10 cellular contexts compared by ENCODE assay signal in the genomic region with DNA sequence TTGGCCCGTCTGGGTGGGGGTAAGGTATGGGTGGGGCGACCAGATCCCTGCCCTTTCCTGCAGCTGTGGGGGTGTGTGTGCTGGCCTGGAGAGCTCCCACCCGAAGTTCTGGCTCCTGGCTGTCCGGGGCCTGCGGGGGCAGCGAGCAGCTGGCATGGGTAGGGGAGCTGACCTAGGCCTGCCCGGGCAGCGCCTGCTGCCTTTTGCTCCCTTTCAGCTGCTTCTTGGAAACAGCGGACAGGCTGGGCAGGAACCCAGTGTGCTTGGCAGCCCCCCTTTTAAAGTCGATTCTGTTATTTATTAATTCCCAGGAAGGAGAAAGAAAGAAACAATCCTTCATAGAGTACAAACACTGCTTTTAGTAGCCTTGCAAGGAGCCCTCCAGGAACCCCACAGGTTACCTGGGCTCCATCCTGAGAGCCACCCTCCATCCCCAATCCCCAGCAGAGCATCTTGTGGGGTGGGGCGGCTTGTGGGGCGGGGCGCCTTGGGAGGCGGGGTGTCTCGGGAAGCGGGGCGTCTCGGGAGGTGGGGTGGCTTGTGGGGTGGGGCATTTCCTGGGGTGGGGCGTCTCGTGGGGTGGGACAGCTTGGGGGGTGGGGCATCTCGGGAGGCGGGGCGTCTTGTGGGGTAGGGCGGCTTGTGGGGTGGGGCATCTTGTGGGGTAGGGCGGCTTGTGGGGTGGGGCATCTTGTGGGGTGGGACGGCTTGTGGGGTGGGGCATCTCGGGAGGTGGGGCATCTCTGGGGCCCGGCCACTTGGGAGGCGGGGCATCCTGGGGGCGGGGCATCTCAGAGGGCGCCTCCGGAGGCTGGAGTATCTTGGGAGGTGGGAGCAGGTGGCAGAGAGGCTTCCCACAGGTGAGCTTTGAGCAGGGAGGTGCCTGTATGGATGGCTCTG. TPM values are rescaled to one million over a fixed set of nuclear protein-coding genes. Genes with fewer than 3 reads are reported as not detected.
DNase-seq lines count a peak whose midpoint lies in the region; ATAC-seq and TF ChIP-seq lines count a peak whose summit lies in the region.
"Had no signal": no experiment of that assay in that cellular context is flagged by ENCODE, and none has a peak within 500 bp of the region (broad histone marks: within the 10 kb centered on the region; RNA-seq: fewer than 3 reads in every experiment).

No MANE protein-coding gene starts in this region.

- H3K4me1 Mint-ChIP-seq in activated T-helper 17 cell treated with anti-CD3 and anti-CD28 coated beads, Interleukin-2, amount 50 U/mL, for 72 hours = peaks cover 8% of the 10 kb centered on the region
- peaks cover 62% of the 10 kb centered on the region for H3K4me1 Mint-ChIP-seq in activated naive CD4-positive, alpha-beta T cell treated with anti-CD3 and anti-CD28 coated beads for 36 hours (ENCODE audit: low read depth)

- H3K9me3 ChIP-seq in left lung = no peaks in the 10 kb centered on the region
- H3K9me3 ChIP-seq in transverse colon = no peaks in the 10 kb centered on the region
- H3K9me3 ChIP-seq in osteoblast (ENCODE audit: low read depth, low read length) = no peaks in the 10 kb centered on the region
- H3K9me3 ChIP-seq: A549 had no signal

- no peak for TF ChIP-seq EP300 in transverse colon (IDR thresholded peaks at IDR 0.05; ENCODE audit: low read depth)

- no peak overlapping the region for H2AFZ ChIP-seq in osteoblast (ENCODE audit: low read length)

- CTCF ChIA-PET in activated naive CD4-positive, alpha-beta T cell treated with anti-CD3 and anti-CD28 coated beads for 36 hours (lab: Charles Lee) = interaction anchor here (1.1 to 1.3 kb wide), 2 partner anchors 79 kb away, joined by 3 read pairs; no protein-coding TSS in a partner anchor

- peaks cover 63 to 95% of the 10 kb centered on the region in 2 donors for H3K4me1 ChIP-seq in left lung
- peaks cover 85 to 98% (median 94%) of the 10 kb centered on the region in 4 donors for H3K4me1 ChIP-seq in transverse colon
- H3K4me1 ChIP-seq in osteoblast (ENCODE audit: insufficient read depth, low read length) = peaks cover 31% of the 10 kb centered on the region

- H3K79me2 ChIP-seq in osteoblast (ENCODE audit: insufficient read depth, low read length) = peaks cover 96% of the 10 kb centered on the region

- ATAC-seq in activated T-helper 17 cell treated with anti-CD3 and anti-CD28 coated beads, Interleukin-2, amount 50 U/mL, for 72 hours (replicated peaks) = peak; percentile 2
- ATAC-seq in left lung (no peak), HG02588 (IDR thresholded peaks at IDR 0.05; ENCODE audit: unreplicated experiment) (no peak)

- H3K4me2 ChIP-seq in osteoblast (ENCODE audit: insufficient read depth, low read length) = no peak overlapping the region
- H3K4me2 ChIP-seq: A549 had no signal

- no peak for TF ChIP-seq POLR2A in transverse colon (IDR thresholded peaks at IDR 0.05)

- peaks cover 9% of the 10 kb centered on the region for H3K36me3 Mint-ChIP-seq in activated T-helper 17 cell treated with anti-CD3 and anti-CD28 coated beads, Interleukin-2, amount 50 U/mL, for 72 hours (ENCODE audit: low read depth)
- no peaks in the 10 kb centered on the region for H3K36me3 Mint-ChIP-seq in activated naive CD4-positive, alpha-beta T cell treated with anti-CD3 and anti-CD28 coated beads for 36 hours (ENCODE audit: low read depth)

- DNase-seq in activated CD4-positive, alpha-beta T cell treated with anti-CD3 and anti-CD28 coated beads for 48 hours = peak; percentile 41
- DNase-seq in activated CD4-positive, alpha-beta T cell treated with anti-CD3 and anti-CD28 coated beads, Interleukin-2, amount 50 U/mL, for 4 hours = no peak
- DNase-seq in left lung (peak in 1 of 2 donors; percentile 76), transverse colon (peak; percentile 66), osteoblast (ENCODE audit: insufficient read length, low spot score, missing footprints) (no peak)
- DNase-seq in activated naive CD4-positive, alpha-beta T cell treated with anti-CD3 and anti-CD28 coated beads for 36 hours = no peak
- DNase-seq: activated CD4-positive, CD25-positive, alpha-beta regulatory T cell treated with anti-CD3 and anti-CD28 coated beads, Interleukin-2, amount 50 U/mL, for 72 hours had no signal

- H3K27ac Mint-ChIP-seq in activated T-helper 17 cell treated with anti-CD3 and anti-CD28 coated beads, Interleukin-2, amount 50 U/mL, for 72 hours = peak overlapping the region; percentile 52
- H3K27ac Mint-ChIP-seq in activated naive CD4-positive, alpha-beta T cell treated with anti-CD3 and anti-CD28 coated beads for 36 hours = no peak overlapping the region

- TF ChIP-seq CTCF in left lung (IDR thresholded peaks at IDR 0.05) = no peak
- no peak for TF ChIP-seq CTCF in transverse colon (IDR thresholded peaks at IDR 0.05)
- TF ChIP-seq CTCF in osteoblast (IDR thresholded peaks at IDR 0.05; ENCODE audit: extremely low read depth, low read depth, low read length) = no peak

- H3K36me3 ChIP-seq in left lung (peaks cover 0 to 11% of the 10 kb centered on the region in 2 donors), transverse colon (no peaks in the 10 kb centered on the region), osteoblast (ENCODE audit: insufficient read depth, low read length) (peaks cover 3% of the 10 kb centered on the region)

- no peaks in the 10 kb centered on the region for H3K9me3 Mint-ChIP-seq in activated T-helper 17 cell treated with anti-CD3 and anti-CD28 coated beads, Interleukin-2, amount 50 U/mL, for 72 hours
- H3K9me3 Mint-ChIP-seq in activated naive CD4-positive, alpha-beta T cell treated with anti-CD3 and anti-CD28 coated beads for 36 hours = no peaks in the 10 kb centered on the region

- H3K27ac ChIP-seq in left lung (peak overlapping the region; percentile 87 to 94), transverse colon (peak overlapping the region; percentile 92 to 99 (median 96)), osteoblast (ENCODE audit: low read depth, low read length) (no peak overlapping the region)

- H3K4me3 ChIP-seq in left lung (no peak overlapping the region), transverse colon (no peak overlapping the region), osteoblast (ENCODE audit: insufficient read depth, low read length) (no peak overlapping the region)
- H3K4me3 ChIP-seq: A549 had no signal

- WGBS in transverse colon (ENCODE audit: low coverage in 1 of 2), 2 donors = 53% methylated on average over 20 of the region's 32 CpGs; no CpG with 5 or more reads in 1 of the 2 donors

- H3K27me3 Mint-ChIP-seq in activated T-helper 17 cell treated with anti-CD3 and anti-CD28 coated beads, Interleukin-2, amount 50 U/mL, for 72 hours = no peaks in the 10 kb centered on the region
- no peaks in the 10 kb centered on the region for H3K27me3 Mint-ChIP-seq in activated naive CD4-positive, alpha-beta T cell treated with anti-CD3 and anti-CD28 coated beads for 36 hours (ENCODE audit: low read depth)

- no peak overlapping the region for H3K4me3 Mint-ChIP-seq in activated T-helper 17 cell treated with anti-CD3 and anti-CD28 coated beads, Interleukin-2, amount 50 U/mL, for 72 hours
- H3K4me3 Mint-ChIP-seq in activated naive CD4-positive, alpha-beta T cell treated with anti-CD3 and anti-CD28 coated beads for 36 hours = no peak overlapping the region

- no peaks in the 10 kb centered on the region for H3K27me3 ChIP-seq in left lung
- H3K27me3 ChIP-seq in transverse colon = no peaks in the 10 kb centered on the region
- no peaks in the 10 kb centered on the region for H3K27me3 ChIP-seq in osteoblast (ENCODE audit: insufficient read depth, low read length)

- in situ Hi-C loops in transverse colon (cut with MboI; ENCODE audit: low pct_ligation_motif_present in 1 of 4, low pct_unique_long_range_greater_than_20kb in 1 of 4, low sequenced_read_pairs in 3 of 4) = no loop called here

- H4K20me1 ChIP-seq in osteoblast (ENCODE audit: insufficient read depth, low read length) = peaks cover 94% of the 10 kb centered on the region

- intact Hi-C loops in left lung (cut with DNase I) = no loop called here
- intact Hi-C loops in transverse colon (cut with DNase I; ENCODE audit: low total_unique reads) = loop anchor here (10.0 kb wide), 1 partner anchor 819 kb away; no protein-coding TSS in a partner anchor
- intact Hi-C loops in activated naive CD4-positive, alpha-beta T cell treated with anti-CD3 and anti-CD28 coated beads for 36 hours (cut with micrococcal nuclease) = no loop called here

RNA-seq across cellular contexts. Expression of gene CD81, which starts 7.0 kb away (rescaled TPM):
- total RNA-seq in activated T-helper 17 cell treated with anti-CD3 and anti-CD28 coated beads, Interleukin-2, amount 50 U/mL, for 72 hours = 100 to 1,000 TPM; 147 to 170 TPM
- total RNA-seq in left lung (100 to 1,000 TPM; 641 to 754 TPM), transverse colon (100 to 1,000 TPM; 156 to 406 (median 255) TPM), osteoblast (184 and 195 TPM in 2 replicates)
- total RNA-seq in activated naive CD4-positive, alpha-beta T cell treated with anti-CD3 and anti-CD28 coated beads for 36 hours = 100 to 1,000 TPM; 127 to 128 TPM

RNA-seq across cellular contexts. Expression of gene TSSC4, which starts 16.5 kb away (rescaled TPM):
- total RNA-seq in activated T-helper 17 cell treated with anti-CD3 and anti-CD28 coated beads, Interleukin-2, amount 50 U/mL, for 72 hours = 10 to 100 TPM; 19.7 to 58.7 TPM
- total RNA-seq in left lung (10 to 100 TPM; 35.3 to 47.6 TPM), transverse colon (10 to 100 TPM; 13.3 to 38.9 (median 36.0) TPM), osteoblast (42.4 and 46.7 TPM in 2 replicates)
- total RNA-seq in activated naive CD4-positive, alpha-beta T cell treated with anti-CD3 and anti-CD28 coated beads for 36 hours = 10 to 100 TPM; 41.9 to 42.0 TPM

Comparison
In these comparisons a context has a peak if more than half of its experiments do, and no peak if none do; other contexts are left out.
1. DNase-seq: peak in activated CD4-positive, alpha-beta T cell treated with anti-CD3 and anti-CD28 coated beads for 48 hours (single experiment) and transverse colon (single experiment); none in activated CD4-positive, alpha-beta T cell treated with anti-CD3 and anti-CD28 coated beads, Interleukin-2, amount 50 U/mL, for 4 hours (0 of 2), osteoblast (single experiment) and activated naive CD4-positive, alpha-beta T cell treated with anti-CD3 and anti-CD28 coated beads for 36 hours (single experiment).